In genomic region chr18:56112013-56112749, GRCh38 we compare ENCODE assay signal across 8 cellular contexts.
DNase-seq lines count a peak whose midpoint lies in the region; ATAC-seq and TF ChIP-seq lines count a peak whose summit lies in the region.

No MANE protein-coding gene starts in this region.

- peaks cover 5% of the 10 kb centered on the region for H3K4me1 Mint-ChIP-seq in MCF 10A (ENCODE audit: insufficient read depth, unreplicated experiment)
- H3K4me1 Mint-ChIP-seq in stimulated activated naive CD8-positive, alpha-beta T cell treated with anti-CD3 and anti-CD28 coated beads, Interleukin-15, amount 100 ng/mL, for 72 hours, result peaks cover 7% of the 10 kb centered on the region

- H4K20me1 ChIP-seq in OCI-LY3 (ENCODE audit: insufficient read depth, low read length), result no peaks in the 10 kb centered on the region

- H3K27me3 ChIP-seq in breast epithelium (no peaks in the 10 kb centered on the region), OCI-LY3 (ENCODE audit: low read depth, low read length) (no peaks in the 10 kb centered on the region)

- DNase-seq in MCF 10A (ENCODE audit: unreplicated experiment), result peak; percentile 35
- DNase-seq in breast epithelium (ENCODE audit: low spot score in 2 of 2), result no peak
- DNase-seq in stimulated activated naive CD8-positive, alpha-beta T cell treated with anti-CD3 and anti-CD28 coated beads, Interleukin-15, amount 100 ng/mL, for 72 hours, result peak; percentile 8 to 32
- DNase-seq in NCI-H1694 treated with DMSO at 0.1 percent for 48 hours (lab: John Stamatoyannopoulos, UW), result no peak
- DNase-seq in retina, result no peak
- DNase-seq in germinal center (ENCODE audit: low spot score), result no peak

- H3K9me3 ChIP-seq in breast epithelium (no peaks in the 10 kb centered on the region), OCI-LY3 (ENCODE audit: insufficient read depth, low read length) (no peaks in the 10 kb centered on the region)

- H3K27ac ChIP-seq in breast epithelium, result no peak overlapping the region
- peak overlapping the region; percentile 84 for H3K27ac ChIP-seq in OCI-LY3 (ENCODE audit: low read length)

- H3K4me3 ChIP-seq in breast epithelium, result no peak overlapping the region
- H3K4me3 ChIP-seq in OCI-LY3 (ENCODE audit: low read length), result peak overlapping the region; percentile 49

- CTCF ChIA-PET in MCF 10A (lab: Yijun Ruan, JAX), result interaction anchor here (0.6 to 1.6 kb wide), 4 partner anchors 11 to 1962 kb away, joined by 3 to 4 read pairs (median 3); no protein-coding TSS in a partner anchor

- no peaks in the 10 kb centered on the region for H3K36me3 ChIP-seq in breast epithelium
- H3K36me3 ChIP-seq in OCI-LY3 (replicated peaks; ENCODE audit: low read depth, low read length), result peaks cover 6% of the 10 kb centered on the region

- no peak overlapping the region for H3K4me3 Mint-ChIP-seq in MCF 10A (ENCODE audit: unreplicated experiment)
- peak overlapping the region; percentile 30 to 38 for H3K4me3 Mint-ChIP-seq in stimulated activated naive CD8-positive, alpha-beta T cell treated with anti-CD3 and anti-CD28 coated beads, Interleukin-15, amount 100 ng/mL, for 72 hours

- peak overlapping the region; percentile 61 for H3K9ac ChIP-seq in OCI-LY3 (ENCODE audit: low read length)

- POLR2A ChIA-PET in MCF 10A (lab: Yijun Ruan, JAX), result interaction anchor here (1.4 kb wide), 1 partner anchor 12 kb away, joined by 4 read pairs; no protein-coding TSS in a partner anchor

- peak overlapping the region; percentile 58 for H3K4me2 ChIP-seq in OCI-LY3 (ENCODE audit: low read length)

- no peak overlapping the region for H2AFZ ChIP-seq in OCI-LY3 (ENCODE audit: low read depth, low read length)

- no peak overlapping the region for H3K27ac Mint-ChIP-seq in MCF 10A (ENCODE audit: low read depth, unreplicated experiment)
- H3K27ac Mint-ChIP-seq in stimulated activated naive CD8-positive, alpha-beta T cell treated with anti-CD3 and anti-CD28 coated beads, Interleukin-15, amount 100 ng/mL, for 72 hours, result peak overlapping the region in 1 of 2 donors; percentile 66

- no peaks in the 10 kb centered on the region for H3K79me2 ChIP-seq in OCI-LY3 (ENCODE audit: low read length)

- H3K36me3 Mint-ChIP-seq in MCF 10A (ENCODE audit: insufficient read depth, unreplicated experiment), result no peaks in the 10 kb centered on the region

- H3K4me1 ChIP-seq in breast epithelium (no peaks in the 10 kb centered on the region), OCI-LY3 (ENCODE audit: low read length) (peaks cover 81% of the 10 kb centered on the region)

- no peaks in the 10 kb centered on the region for H3K27me3 Mint-ChIP-seq in MCF 10A (ENCODE audit: insufficient read depth, unreplicated experiment)
- H3K27me3 Mint-ChIP-seq in stimulated activated naive CD8-positive, alpha-beta T cell treated with anti-CD3 and anti-CD28 coated beads, Interleukin-15, amount 100 ng/mL, for 72 hours, result peaks cover 8% of the 10 kb centered on the region

- ATAC-seq in HG02759 (IDR thresholded peaks at IDR 0.05; ENCODE audit: unreplicated experiment), result peak; percentile 98
- ATAC-seq in stimulated activated naive CD8-positive, alpha-beta T cell treated with anti-CD3 and anti-CD28 coated beads, Interleukin-15, amount 100 ng/mL, for 72 hours, result peak; percentile 97

- TF ChIP-seq CTCF in MCF 10A (IDR thresholded peaks at IDR 0.05; ENCODE audit: unreplicated experiment) (no peak), breast epithelium (IDR thresholded peaks at IDR 0.05) (no peak), OCI-LY3 (IDR thresholded peaks at IDR 0.05; ENCODE audit: low read depth, low read length) (peak; percentile 51)

- no peak for TF ChIP-seq POLR2A in breast epithelium (IDR thresholded peaks at IDR 0.05)

- no TSS peak for BruUV-seq in MCF 10A (replicated peaks; lab: Mats Ljungman, UMichigan)

- no peaks in the 10 kb centered on the region for H3K9me3 Mint-ChIP-seq in MCF 10A (ENCODE audit: unreplicated experiment)
- no peaks in the 10 kb centered on the region for H3K9me3 Mint-ChIP-seq in stimulated activated naive CD8-positive, alpha-beta T cell treated with anti-CD3 and anti-CD28 coated beads, Interleukin-15, amount 100 ng/mL, for 72 hours

- intact Hi-C loops in MCF 10A (cut with micrococcal nuclease), result no loop called here
- intact Hi-C loops in breast epithelium (cut with DNase I; ENCODE audit: low total_unique reads), result no loop called here

Comparison
In these comparisons a context has a peak if more than half of its experiments do, and no peak if none do; other contexts are left out.
1. DNase-seq: peak in MCF 10A (single experiment) and stimulated activated naive CD8-positive, alpha-beta T cell treated with anti-CD3 and anti-CD28 coated beads, Interleukin-15, amount 100 ng/mL, for 72 hours (2 of 2); none in breast epithelium (0 of 2), NCI-H1694 treated with DMSO at 0.1 percent for 48 hours (single experiment), retina (single experiment) and germinal center (single experiment).